11 cellular contexts compared by ENCODE assay signal in genomic region chr3:119628390-119628789, GRCh38. TPM values are rescaled to one million over a fixed set of nuclear protein-coding genes. Genes with fewer than 3 reads are reported as not detected.
DNase-seq lines count a peak whose midpoint lies in the region; ATAC-seq and TF ChIP-seq lines count a peak whose summit lies in the region.
"Had no signal": no experiment of that assay in that cellular context is flagged by ENCODE, and none has a peak within 500 bp of the region (broad histone marks: within the 10 kb centered on the region; RNA-seq: fewer than 3 reads in every experiment).

No MANE protein-coding gene starts in this region.

- H2BK15ac ChIP-seq in mesendoderm (replicated peaks; ENCODE audit: low read depth) = no peak overlapping the region

- no peaks in the 10 kb centered on the region for H3K36me3 ChIP-seq in OCI-LY3 (replicated peaks; ENCODE audit: low read depth, low read length)
- H3K36me3 ChIP-seq in skeletal muscle satellite cell (ENCODE audit: insufficient read depth, low read length) = no peaks in the 10 kb centered on the region
- H3K36me3 ChIP-seq in mesendoderm (ENCODE audit: control insufficient read depth, insufficient read depth, low read length) = no peaks in the 10 kb centered on the region

- DNase-seq in activated CD4-positive, alpha-beta T cell treated with anti-CD3 and anti-CD28 coated beads, Interleukin-2, amount 10 ng/mL, durations not matched to agents 24 days and 14 days = peak; percentile 68
- no peak for DNase-seq in activated CD4-positive, alpha-beta T cell treated with anti-CD3 and anti-CD28 coated beads, Interleukin-2, amount 50 U/mL, for 4 hours
- DNase-seq in GM13976 (ENCODE audit: low spot score) (no peak), mesendoderm (no peak)
- DNase-seq: activated CD8-positive, alpha-beta memory T cell treated with anti-CD3 and anti-CD28 coated beads, Interleukin-2, amount 50 U/mL, for 4 hours; NCI-H345 had no signal

- no CpG with 5 or more reads among the region's 4 CpGs for WGBS in mesendoderm (ENCODE audit: extremely low coverage, insufficient coverage, low lambda C conversion rate)

- H3K4me3 Mint-ChIP-seq in activated CD4-positive, alpha-beta T cell treated with anti-CD3 and anti-CD28 coated beads, Interleukin-2, amount 10 ng/mL, durations not matched to agents 24 days and 14 days = peak overlapping the region; percentile 20

- H2BK120ac ChIP-seq in mesendoderm (ENCODE audit: low read depth, low read length) = no peak overlapping the region

- intact Hi-C loops in activated CD4-positive, alpha-beta T cell treated with anti-CD3 and anti-CD28 coated beads, Interleukin-2, amount 10 ng/mL, durations not matched to agents 24 days and 14 days (cut with micrococcal nuclease) = loop anchor here (1.0 kb wide), 2 partner anchors 11 to 120 kb away; no protein-coding TSS in a partner anchor

- H3K4ac ChIP-seq in mesendoderm (ENCODE audit: low read depth, low read length) = no peak overlapping the region

- no peaks in the 10 kb centered on the region for H4K20me1 ChIP-seq in OCI-LY3 (ENCODE audit: insufficient read depth, low read length)

- H3K79me1 ChIP-seq in mesendoderm (ENCODE audit: low read length) = no peaks in the 10 kb centered on the region

- H3K56ac ChIP-seq in mesendoderm (ENCODE audit: low read length) = no peak overlapping the region

- H3K9me3 Mint-ChIP-seq in activated CD4-positive, alpha-beta T cell treated with anti-CD3 and anti-CD28 coated beads, Interleukin-2, amount 10 ng/mL, durations not matched to agents 24 days and 14 days = no peaks in the 10 kb centered on the region

- no peaks in the 10 kb centered on the region for H3K9me3 ChIP-seq in OCI-LY3 (ENCODE audit: insufficient read depth, low read length)
- no peaks in the 10 kb centered on the region for H3K9me3 ChIP-seq in skeletal muscle satellite cell (replicated peaks; ENCODE audit: low read length)

- H4K5ac ChIP-seq in mesendoderm (ENCODE audit: low read length) = no peak overlapping the region

- no peaks in the 10 kb centered on the region for H3K27me3 Mint-ChIP-seq in activated CD4-positive, alpha-beta T cell treated with anti-CD3 and anti-CD28 coated beads, Interleukin-2, amount 10 ng/mL, durations not matched to agents 24 days and 14 days

- H2BK5ac ChIP-seq in mesendoderm (ENCODE audit: low read length) = no peak overlapping the region

- ATAC-seq in GM21786 (IDR thresholded peaks at IDR 0.05; ENCODE audit: unreplicated experiment) = peak; percentile 71
- ATAC-seq in HG03439 (IDR thresholded peaks at IDR 0.05; ENCODE audit: unreplicated experiment) = no peak

- peak overlapping the region; percentile 89 for H2AFZ ChIP-seq in OCI-LY3 (ENCODE audit: low read depth, low read length)

- no peak for TF ChIP-seq CTCF in OCI-LY3 (IDR thresholded peaks at IDR 0.05; ENCODE audit: low read depth, low read length)
- no peak for TF ChIP-seq CTCF in GM13976 (IDR thresholded peaks at IDR 0.05; ENCODE audit: borderline replicate concordance, control extremely low read depth, extremely low read depth, insufficient read depth, missing control alignments)

- H2AK5ac ChIP-seq in mesendoderm (ENCODE audit: low read length) = no peak overlapping the region

- H3K4me1 ChIP-seq in OCI-LY3 (ENCODE audit: low read length) (peaks cover 52% of the 10 kb centered on the region), skeletal muscle satellite cell (ENCODE audit: control insufficient read depth, insufficient read depth, low read length) (peaks cover 36% of the 10 kb centered on the region), mesendoderm (ENCODE audit: control insufficient read depth, low read depth, low read length) (peaks cover 11% of the 10 kb centered on the region)

- H4K8ac ChIP-seq in mesendoderm (ENCODE audit: low read depth, low read length) = no peak overlapping the region

- no peak overlapping the region for H3K18ac ChIP-seq in mesendoderm (ENCODE audit: low read length)

- H3K4me3 ChIP-seq in OCI-LY3 (ENCODE audit: low read length) (peak overlapping the region; percentile 60), skeletal muscle satellite cell (ENCODE audit: low read length) (no peak overlapping the region), mesendoderm (ENCODE audit: low read length) (no peak overlapping the region)

- H3K27ac ChIP-seq in OCI-LY3 (ENCODE audit: low read length) (peak overlapping the region; percentile 80), mesendoderm (ENCODE audit: low read depth, low read length) (no peak overlapping the region)

- peaks cover 31% of the 10 kb centered on the region for H3K4me1 Mint-ChIP-seq in activated CD4-positive, alpha-beta T cell treated with anti-CD3 and anti-CD28 coated beads, Interleukin-2, amount 10 ng/mL, durations not matched to agents 24 days and 14 days

- peak overlapping the region; percentile 89 for H3K4me2 ChIP-seq in OCI-LY3 (ENCODE audit: low read length)
- H3K4me2 ChIP-seq in skeletal muscle satellite cell (ENCODE audit: low read length) = no peak overlapping the region
- H3K4me2 ChIP-seq in mesendoderm (ENCODE audit: low read length) = no peak overlapping the region

- H3K9ac ChIP-seq in OCI-LY3 (ENCODE audit: low read length) (peak overlapping the region; percentile 60), skeletal muscle satellite cell (ENCODE audit: low read depth, low read length) (peak overlapping the region; percentile 23), mesendoderm (ENCODE audit: low read length) (no peak overlapping the region)

- H3K27me3 ChIP-seq in OCI-LY3 (ENCODE audit: low read depth, low read length) = no peaks in the 10 kb centered on the region
- no peaks in the 10 kb centered on the region for H3K27me3 ChIP-seq in skeletal muscle satellite cell (ENCODE audit: control insufficient read depth, insufficient read depth, low read length)
- H3K27me3 ChIP-seq in mesendoderm (ENCODE audit: insufficient read depth, low read length, poor library complexity) = no peaks in the 10 kb centered on the region

- H3K23ac ChIP-seq in mesendoderm (ENCODE audit: low read length) = no peak overlapping the region

- no peaks in the 10 kb centered on the region for H3K36me3 Mint-ChIP-seq in activated CD4-positive, alpha-beta T cell treated with anti-CD3 and anti-CD28 coated beads, Interleukin-2, amount 10 ng/mL, durations not matched to agents 24 days and 14 days (ENCODE audit: low read depth)

- H3K79me2 ChIP-seq in OCI-LY3 (ENCODE audit: low read length) = no peaks in the 10 kb centered on the region
- H3K79me2 ChIP-seq in mesendoderm (ENCODE audit: control insufficient read depth, insufficient read depth, low read length) = no peaks in the 10 kb centered on the region

- in situ Hi-C loops in GM13976 (cut with MboI; ENCODE audit: low sequenced_read_pairs, unreplicated experiment) = no loop called here

- H3K27ac Mint-ChIP-seq in activated CD4-positive, alpha-beta T cell treated with anti-CD3 and anti-CD28 coated beads, Interleukin-2, amount 10 ng/mL, durations not matched to agents 24 days and 14 days = peak overlapping the region; percentile 28

RNA-seq across cellular contexts. Expression of gene PLA1A, which starts 30.7 kb away (rescaled TPM):
- 0.26 and 0.31 TPM in 2 replicates for total RNA-seq in activated CD4-positive, alpha-beta T cell treated with anti-CD3 and anti-CD28 coated beads, Interleukin-2, amount 10 ng/mL, durations not matched to agents 24 days and 14 days
- total RNA-seq in skeletal muscle satellite cell (2012; rRNA removed) = 0.22 TPM in 1 of 2 replicates, not detected in the other
- 0.08 TPM for polyA plus RNA-seq in mesendoderm (2013, experiment 1 of 2)
- polyA plus RNA-seq in mesendoderm (2013, experiment 2 of 2) = 0.08 TPM
- polyA plus RNA-seq: AG04450 had no signal

RNA-seq across cellular contexts. Expression of gene POPDC2, which starts 32.0 kb away (rescaled TPM):
- 0.63 and 0.66 TPM in 2 replicates for total RNA-seq in activated CD4-positive, alpha-beta T cell treated with anti-CD3 and anti-CD28 coated beads, Interleukin-2, amount 10 ng/mL, durations not matched to agents 24 days and 14 days
- total RNA-seq in skeletal muscle satellite cell (2012; rRNA removed) = 0.51 TPM in 1 of 2 replicates, not detected in the other
- 0.25 TPM for polyA plus RNA-seq in mesendoderm (2013, experiment 1 of 2)
- polyA plus RNA-seq in mesendoderm (2013, experiment 2 of 2) = 0.25 TPM

RNA-seq across cellular contexts. Expression of gene COX17, which starts 48.8 kb away (rescaled TPM):
- total RNA-seq in activated CD4-positive, alpha-beta T cell treated with anti-CD3 and anti-CD28 coated beads, Interleukin-2, amount 10 ng/mL, durations not matched to agents 24 days and 14 days = 61.0 and 70.0 TPM in 2 replicates
- total RNA-seq in skeletal muscle satellite cell (2012; rRNA removed) = 10.6 and 15.1 TPM in 2 replicates
- polyA plus RNA-seq in mesendoderm (2013, experiment 1 of 2) = 173 TPM
- polyA plus RNA-seq in mesendoderm (2013, experiment 2 of 2) = 174 TPM

RNA-seq across cellular contexts. Expression of gene ADPRH, which starts 49.1 kb away (rescaled TPM):
- 3.6 and 4.2 TPM in 2 replicates for total RNA-seq in activated CD4-positive, alpha-beta T cell treated with anti-CD3 and anti-CD28 coated beads, Interleukin-2, amount 10 ng/mL, durations not matched to agents 24 days and 14 days
- 1.7 and 2.0 TPM in 2 replicates for total RNA-seq in skeletal muscle satellite cell (2012; rRNA removed)
- polyA plus RNA-seq in mesendoderm (2013, experiment 1 of 2) = 2.8 TPM
- polyA plus RNA-seq in mesendoderm (2013, experiment 2 of 2) = 2.5 TPM
